ENCODE assay signal across 7 cellular contexts in genomic region chr1:102783487-102783886, GRCh38.
"Had no signal": no experiment of that assay in that cellular context is flagged by ENCODE, and none has a peak within 500 bp of the region (broad histone marks: within the 10 kb centered on the region; RNA-seq: fewer than 3 reads in every experiment).

No MANE protein-coding gene starts in this region.

- DNase-seq: IMR-90, KBM-7 had no signal

- H3K4me3 ChIP-seq: K562 had no signal

- FAIRE-seq: HepG2, HTR-8/SVneo, K562 had no signal

- H3K27ac ChIP-seq: HL-60 had no signal

- H3K4me1 Mint-ChIP-seq: IgD-negative memory B cell had no signal

- H3K36me3 Mint-ChIP-seq: IgD-negative memory B cell had no signal

- ATAC-seq: HepG2, K562 had no signal

- H3K27me3 Mint-ChIP-seq: IgD-negative memory B cell had no signal

- H3K4me3 Mint-ChIP-seq: IgD-negative memory B cell had no signal
